ENCODE assay signal across 18 cellular contexts in genomic region chr12:88951177-88951576, GRCh38.
DNase-seq lines count a peak whose midpoint lies in the region; ATAC-seq and TF ChIP-seq lines count a peak whose summit lies in the region.
"Had no signal": no experiment of that assay in that cellular context is flagged by ENCODE, and none has a peak within 500 bp of the region (broad histone marks: within the 10 kb centered on the region; RNA-seq: fewer than 3 reads in every experiment).

No MANE protein-coding gene starts in this region.

- H2AK5ac ChIP-seq in mesenchymal stem cell (ENCODE audit: low read length, severe bottlenecking): peak overlapping the region; percentile 95

- no peaks in the 10 kb centered on the region for H3K27me3 ChIP-seq in mesenchymal stem cell (ENCODE audit: control insufficient read depth in 1 of 2, insufficient read depth in 1 of 2, low read length in 2 of 2)
- H3K27me3 ChIP-seq: SJSA1 had no signal

- H3K4me2 ChIP-seq in mesenchymal stem cell (ENCODE audit: low read length, poor library complexity, severe bottlenecking): no peak overlapping the region
- H3K4me2 ChIP-seq: PC-9 had no signal

- H4K8ac ChIP-seq in mesenchymal stem cell (ENCODE audit: low read length): no peak overlapping the region

- H4K91ac ChIP-seq in mesenchymal stem cell (ENCODE audit: low read length): no peak overlapping the region

- H3K36me3 ChIP-seq in mesenchymal stem cell (ENCODE audit: control insufficient read depth in 1 of 2, insufficient read depth in 2 of 2, low read depth in 1 of 2, low read length in 2 of 2): no peaks in the 10 kb centered on the region
- H3K36me3 ChIP-seq: SJSA1 had no signal

- ATAC-seq in left lobe of liver: no peak
- ATAC-seq: HepG2 had no signal

- DNase-seq in NCI-H2107 treated with DMSO at 0.1 percent for 48 hours (lab: John Stamatoyannopoulos, UW; ENCODE audit: unreplicated experiment): peak; percentile 92
- no peak for DNase-seq in NCI-H2107 (lab: John Stamatoyannopoulos, UW)
- DNase-seq in HEK293T (ENCODE audit: extremely low spot score): no peak
- peak; percentile 95 for DNase-seq in NCI-H187 treated with DMSO at 0.1 percent for 48 hours (lab: John Stamatoyannopoulos, UW)
- DNase-seq in mesenchymal stem cell: no peak
- no peak for DNase-seq in SKM-1 (lab: John Stamatoyannopoulos, UW; ENCODE audit: unreplicated experiment)
- DNase-seq in left lobe of liver (ENCODE audit: low spot score): no peak
- no peak for DNase-seq in HCEC 1CT
- DNase-seq: 8988T, DMS 273 treated with DMSO at 0.1 percent for 48 hours, GF-D8, HFFc6, KBM-7, NCI-H2171, NCI-H510A, PC-9 had no signal

- no peak overlapping the region for H2BK5ac ChIP-seq in mesenchymal stem cell (ENCODE audit: low read depth, low read length, poor library complexity, severe bottlenecking)

- no peak overlapping the region for H2BK12ac ChIP-seq in mesenchymal stem cell (ENCODE audit: low read length in 2 of 2)

- H3K4me1 ChIP-seq in mesenchymal stem cell (ENCODE audit: control insufficient read depth, insufficient read depth, low read depth, low read length): peaks cover 2% of the 10 kb centered on the region

- no peak overlapping the region for H3K14ac ChIP-seq in mesenchymal stem cell (ENCODE audit: low read length in 2 of 2)

- H3K4me3 ChIP-seq in mesenchymal stem cell (ENCODE audit: insufficient read depth in 1 of 2, low read depth in 1 of 2, low read length in 2 of 2): no peak overlapping the region
- H3K4me3 ChIP-seq: PC-9, SJSA1 had no signal

- H3K18ac ChIP-seq in mesenchymal stem cell (ENCODE audit: low read depth in 1 of 2, low read length in 2 of 2): no peak overlapping the region

- WGBS in mesenchymal stem cell: 60% methylated on average over 2 of the region's 2 CpGs

- peak overlapping the region; percentile 16 for H3K27ac ChIP-seq in mesenchymal stem cell (ENCODE audit: low read length, poor library complexity, severe bottlenecking)
- H3K27ac ChIP-seq: PC-9, SJSA1 had no signal

- no peak overlapping the region for H2BK120ac ChIP-seq in mesenchymal stem cell (ENCODE audit: low read depth, low read length)

- no peak overlapping the region for H3K23ac ChIP-seq in mesenchymal stem cell (ENCODE audit: low read length in 2 of 2)

- POLR2A ChIA-PET in HEK293T (lab: Yijun Ruan, JAX): no interaction called here

- H3K9ac ChIP-seq in mesenchymal stem cell (ENCODE audit: low read length): no peak overlapping the region

- H3K79me1 ChIP-seq in mesenchymal stem cell (replicated peaks; ENCODE audit: low read length, poor library complexity, severe bottlenecking): no peaks in the 10 kb centered on the region

- no peak overlapping the region for H3K4ac ChIP-seq in mesenchymal stem cell (ENCODE audit: low read depth in 1 of 2, low read length in 2 of 2)

- H2BK15ac ChIP-seq in mesenchymal stem cell (ENCODE audit: low read depth, poor library complexity, severe bottlenecking): no peak overlapping the region

- H2AFZ ChIP-seq in mesenchymal stem cell (ENCODE audit: low read depth, low read length): no peak overlapping the region
- H2AFZ ChIP-seq: PC-9 had no signal

- H3K9me3 ChIP-seq in mesenchymal stem cell (ENCODE audit: control insufficient read depth, low read length): no peaks in the 10 kb centered on the region
- H3K9me3 ChIP-seq: SJSA1 had no signal

- CTCF ChIA-PET in HEK293T (lab: Yijun Ruan, JAX): no interaction called here

TF ChIP-seq in HEK293T, 16 proteins besides CTCF, POLR2A, EP300 and RAD21:
- TF ChIP-seq PKNOX1 (IDR thresholded peaks at IDR 0.05) (0 out of 2 replicates have a peak, but pooled peaks have one; percentile 7), NFRKB (IDR thresholded peaks at IDR 0.05) (no peak)

Comparison
In these comparisons a context has a peak if more than half of its experiments do, and no peak if none do; other contexts are left out.
1. DNase-seq: peak in NCI-H2107 treated with DMSO at 0.1 percent for 48 hours (single experiment) and NCI-H187 treated with DMSO at 0.1 percent for 48 hours (single experiment); none in NCI-H2107 (single experiment), HEK293T (single experiment), mesenchymal stem cell (single experiment), SKM-1 (single experiment), left lobe of liver (single experiment) and HCEC 1CT (single experiment).